17 cellular contexts compared by ENCODE assay signal in genomic region chr6:46052479-46052878, GRCh38. TPM values are rescaled to one million over a fixed set of nuclear protein-coding genes. Genes with fewer than 3 reads are reported as not detected.
DNase-seq lines count a peak whose midpoint lies in the region; ATAC-seq and TF ChIP-seq lines count a peak whose summit lies in the region.
"Had no signal": no experiment of that assay in that cellular context is flagged by ENCODE, and none has a peak within 500 bp of the region (broad histone marks: within the 10 kb centered on the region; RNA-seq: fewer than 3 reads in every experiment).

No MANE protein-coding gene starts in this region.

- DNase-seq in activated naive CD8-positive, alpha-beta T cell treated with anti-CD3 and anti-CD28 coated beads for 36 hours = no peak
- DNase-seq in activated naive CD8-positive, alpha-beta T cell treated with anti-CD3 and anti-CD28 coated beads, Interleukin-2, amount 50 U/mL, for 24 hours = no peak
- no peak for DNase-seq in left ventricle myocardium inferior
- no peak for DNase-seq in psoas muscle
- no peak for DNase-seq in activated T-helper 2 cell treated with anti-CD3 and anti-CD28 coated beads, Interferon-gamma antibody, Interleukin-2, Interleukin-4, amounts not matched to agents 10 μg/mL and 5 μg/mL and 100 μg/mL, durations not matched to agents 14 hours and 24 hours and 36 hours (ENCODE audit: low spot score)
- DNase-seq in NCI-H1417 treated with DMSO at 0.1 percent for 48 hours (lab: John Stamatoyannopoulos, UW) = no peak
- DNase-seq: activated CD4-positive, alpha-beta T cell treated with anti-CD3 and anti-CD28 coated beads for 4 hours; CD4-positive, alpha-beta memory T cell; effector CD8-positive, alpha-beta T cell; hippocampal formation; NCI-H1092 treated with DMSO at 0.1 percent for 48 hours; stimulated activated CD4-positive, alpha-beta T cell treated with anti-CD3 and anti-CD28 coated beads, Interleukin-4, amount 100 ng/mL, for 24 hours had no signal

- 38 to 54% (median 42%) methylated on average over 1 of the region's 1 CpG for WGBS in psoas muscle, 3 donors
- WGBS in urinary bladder = 91% methylated on average over 1 of the region's 1 CpG

- H3K4me1 ChIP-seq in left ventricle myocardium inferior = peaks cover 40% of the 10 kb centered on the region
- peaks cover 46% of the 10 kb centered on the region for H3K4me1 ChIP-seq in psoas muscle
- no peaks in the 10 kb centered on the region for H3K4me1 ChIP-seq in urinary bladder (ENCODE audit: insufficient read depth)
- H3K4me1 ChIP-seq: HAP-1 had no signal

- H3K27me3 ChIP-seq in left ventricle myocardium inferior (ENCODE audit: low read depth) = no peaks in the 10 kb centered on the region
- no peaks in the 10 kb centered on the region for H3K27me3 ChIP-seq in psoas muscle (ENCODE audit: insufficient read depth in 3 of 3, low read length in 2 of 3)

- H3K27ac Mint-ChIP-seq in activated naive CD8-positive, alpha-beta T cell treated with anti-CD3 and anti-CD28 coated beads for 36 hours = peak overlapping the region; percentile 62
- no peak overlapping the region for H3K27ac Mint-ChIP-seq in activated naive CD8-positive, alpha-beta T cell treated with anti-CD3 and anti-CD28 coated beads, Interleukin-2, amount 50 U/mL, for 24 hours
- H3K27ac Mint-ChIP-seq in activated T-helper 2 cell treated with anti-CD3 and anti-CD28 coated beads, Interferon-gamma antibody, Interleukin-2, Interleukin-4, amounts not matched to agents 10 μg/mL and 5 μg/mL and 100 μg/mL, durations not matched to agents 14 hours and 24 hours and 36 hours = no peak overlapping the region
- H3K27ac Mint-ChIP-seq: CD4-positive, alpha-beta memory T cell had no signal

- ATAC-seq in activated naive CD8-positive, alpha-beta T cell treated with anti-CD3 and anti-CD28 coated beads, Interleukin-2, amount 50 U/mL, for 24 hours = no peak
- peak in 3 of 4 donors; percentile 38 to 52 (median 43) for ATAC-seq in psoas muscle
- no peak for ATAC-seq in GM19395 (IDR thresholded peaks at IDR 0.05; ENCODE audit: unreplicated experiment)

- H3K9me3 ChIP-seq in left ventricle myocardium inferior (replicated peaks) (peaks cover 4% of the 10 kb centered on the region), psoas muscle (no peaks in the 10 kb centered on the region)
- H3K9me3 ChIP-seq: HAP-1 had no signal

- TF ChIP-seq CTCF in left ventricle myocardium inferior (IDR thresholded peaks at IDR 0.05; ENCODE audit: borderline replicate concordance) = no peak
- TF ChIP-seq CTCF in psoas muscle (IDR thresholded peaks at IDR 0.05) = no peak

- H3K36me3 Mint-ChIP-seq in activated naive CD8-positive, alpha-beta T cell treated with anti-CD3 and anti-CD28 coated beads for 36 hours = no peaks in the 10 kb centered on the region
- no peaks in the 10 kb centered on the region for H3K36me3 Mint-ChIP-seq in activated naive CD8-positive, alpha-beta T cell treated with anti-CD3 and anti-CD28 coated beads, Interleukin-2, amount 50 U/mL, for 24 hours (ENCODE audit: low read depth)
- no peaks in the 10 kb centered on the region for H3K36me3 Mint-ChIP-seq in activated T-helper 2 cell treated with anti-CD3 and anti-CD28 coated beads, Interferon-gamma antibody, Interleukin-2, Interleukin-4, amounts not matched to agents 10 μg/mL and 5 μg/mL and 100 μg/mL, durations not matched to agents 14 hours and 24 hours and 36 hours (ENCODE audit: low read depth)
- H3K36me3 Mint-ChIP-seq: CD4-positive, alpha-beta memory T cell; type B pancreatic cell had no signal

- no peak overlapping the region for H3K4me3 Mint-ChIP-seq in activated naive CD8-positive, alpha-beta T cell treated with anti-CD3 and anti-CD28 coated beads for 36 hours
- H3K4me3 Mint-ChIP-seq in activated naive CD8-positive, alpha-beta T cell treated with anti-CD3 and anti-CD28 coated beads, Interleukin-2, amount 50 U/mL, for 24 hours = no peak overlapping the region
- no peak overlapping the region for H3K4me3 Mint-ChIP-seq in activated T-helper 2 cell treated with anti-CD3 and anti-CD28 coated beads, Interferon-gamma antibody, Interleukin-2, Interleukin-4, amounts not matched to agents 10 μg/mL and 5 μg/mL and 100 μg/mL, durations not matched to agents 14 hours and 24 hours and 36 hours (ENCODE audit: low read depth)
- H3K4me3 Mint-ChIP-seq: type B pancreatic cell had no signal

- H3K27ac ChIP-seq in left ventricle myocardium inferior (replicated peaks) (peak overlapping the region; percentile 87), psoas muscle (peak overlapping the region; percentile 92), urinary bladder (ENCODE audit: low read depth) (peak overlapping the region; percentile 30)

- peaks cover 24% of the 10 kb centered on the region for H3K27me3 Mint-ChIP-seq in activated naive CD8-positive, alpha-beta T cell treated with anti-CD3 and anti-CD28 coated beads for 36 hours
- peaks cover 2% of the 10 kb centered on the region for H3K27me3 Mint-ChIP-seq in activated naive CD8-positive, alpha-beta T cell treated with anti-CD3 and anti-CD28 coated beads, Interleukin-2, amount 50 U/mL, for 24 hours
- H3K27me3 Mint-ChIP-seq in activated T-helper 2 cell treated with anti-CD3 and anti-CD28 coated beads, Interferon-gamma antibody, Interleukin-2, Interleukin-4, amounts not matched to agents 10 μg/mL and 5 μg/mL and 100 μg/mL, durations not matched to agents 14 hours and 24 hours and 36 hours (ENCODE audit: low read depth) = peaks cover 19% of the 10 kb centered on the region
- H3K27me3 Mint-ChIP-seq: type B pancreatic cell had no signal

- intact Hi-C loops in left ventricle myocardium inferior (cut with micrococcal nuclease) = no loop called here
- intact Hi-C loops in psoas muscle (cut with DNase I) = no loop called here
- intact Hi-C loops in activated T-helper 2 cell treated with anti-CD3 and anti-CD28 coated beads, Interferon-gamma antibody, Interleukin-2, Interleukin-4, amounts not matched to agents 10 μg/mL and 5 μg/mL and 100 μg/mL, durations not matched to agents 14 hours and 24 hours and 36 hours (cut with micrococcal nuclease) = no loop called here

- H3K4me1 Mint-ChIP-seq in activated naive CD8-positive, alpha-beta T cell treated with anti-CD3 and anti-CD28 coated beads for 36 hours = peaks cover 12% of the 10 kb centered on the region
- peaks cover 20% of the 10 kb centered on the region for H3K4me1 Mint-ChIP-seq in activated naive CD8-positive, alpha-beta T cell treated with anti-CD3 and anti-CD28 coated beads, Interleukin-2, amount 50 U/mL, for 24 hours
- peaks cover 14% of the 10 kb centered on the region for H3K4me1 Mint-ChIP-seq in activated T-helper 2 cell treated with anti-CD3 and anti-CD28 coated beads, Interferon-gamma antibody, Interleukin-2, Interleukin-4, amounts not matched to agents 10 μg/mL and 5 μg/mL and 100 μg/mL, durations not matched to agents 14 hours and 24 hours and 36 hours (ENCODE audit: low read depth)

- H3K36me3 ChIP-seq in left ventricle myocardium inferior = no peaks in the 10 kb centered on the region
- H3K36me3 ChIP-seq in psoas muscle (ENCODE audit: insufficient read depth in 1 of 2, low read depth in 1 of 2) = no peaks in the 10 kb centered on the region
- no peaks in the 10 kb centered on the region for H3K36me3 ChIP-seq in urinary bladder (ENCODE audit: insufficient read depth)
- H3K36me3 ChIP-seq: HAP-1 had no signal

- H3K4me3 ChIP-seq in left ventricle myocardium inferior = no peak overlapping the region
- no peak overlapping the region for H3K4me3 ChIP-seq in psoas muscle
- H3K4me3 ChIP-seq in urinary bladder (ENCODE audit: low read depth, low read length) = no peak overlapping the region
- H3K4me3 ChIP-seq: HAP-1 had no signal

- peaks cover 2% of the 10 kb centered on the region for H3K9me3 Mint-ChIP-seq in activated naive CD8-positive, alpha-beta T cell treated with anti-CD3 and anti-CD28 coated beads for 36 hours
- no peaks in the 10 kb centered on the region for H3K9me3 Mint-ChIP-seq in activated naive CD8-positive, alpha-beta T cell treated with anti-CD3 and anti-CD28 coated beads, Interleukin-2, amount 50 U/mL, for 24 hours
- no peaks in the 10 kb centered on the region for H3K9me3 Mint-ChIP-seq in activated T-helper 2 cell treated with anti-CD3 and anti-CD28 coated beads, Interferon-gamma antibody, Interleukin-2, Interleukin-4, amounts not matched to agents 10 μg/mL and 5 μg/mL and 100 μg/mL, durations not matched to agents 14 hours and 24 hours and 36 hours

RNA-seq across cellular contexts. Expression of gene CLIC5, which starts 36.8 kb away (rescaled TPM):
- under 1 TPM; 0.50 to 0.74 TPM for total RNA-seq in activated naive CD8-positive, alpha-beta T cell treated with anti-CD3 and anti-CD28 coated beads for 36 hours
- total RNA-seq in left ventricle myocardium inferior (285 TPM), psoas muscle (100 to 1,000 TPM; 166 to 285 (median 211) TPM), urinary bladder (4.3 TPM)
- polyA plus RNA-seq in psoas muscle (10 to 100 TPM; 30.2 to 84.5 (median 82.4) TPM), urinary bladder (2.4 TPM)
- 3.0 and 3.8 TPM in 2 replicates for total RNA-seq in activated T-helper 2 cell treated with anti-CD3 and anti-CD28 coated beads, Interferon-gamma antibody, Interleukin-2, Interleukin-4, amounts not matched to agents 10 μg/mL and 5 μg/mL and 100 μg/mL, durations not matched to agents 14 hours and 24 hours and 36 hours
- polyA plus RNA-seq: AG04450 had no signal

Comparison
In these comparisons a context has a peak if more than half of its experiments do, and no peak if none do; other contexts are left out.
1. ATAC-seq: peak in psoas muscle (3 of 4); none in activated naive CD8-positive, alpha-beta T cell treated with anti-CD3 and anti-CD28 coated beads, Interleukin-2, amount 50 U/mL, for 24 hours (single experiment) and GM19395 (single experiment).
2. H3K27ac ChIP-seq: peak in every context shown above with its lines; median percentile 92 in psoas muscle; 87 in left ventricle myocardium inferior; 30 in urinary bladder.
3. RNA of gene CLIC5, which starts 36.8 kb away (total RNA-seq): 285 TPM in left ventricle myocardium inferior (single experiment) and 166 to 285 TPM in psoas muscle; 4.3 TPM in urinary bladder (single experiment), 3.0 to 3.8 TPM in activated T-helper 2 cell treated with anti-CD3 and anti-CD28 coated beads, Interferon-gamma antibody, Interleukin-2, Interleukin-4, amounts not matched to agents 10 μg/mL and 5 μg/mL and 100 μg/mL, durations not matched to agents 14 hours and 24 hours and 36 hours and 0.50 to 0.74 TPM in activated naive CD8-positive, alpha-beta T cell treated with anti-CD3 and anti-CD28 coated beads for 36 hours; every median in the first group is over 10 times any median in the second.